In the genomic region with DNA sequence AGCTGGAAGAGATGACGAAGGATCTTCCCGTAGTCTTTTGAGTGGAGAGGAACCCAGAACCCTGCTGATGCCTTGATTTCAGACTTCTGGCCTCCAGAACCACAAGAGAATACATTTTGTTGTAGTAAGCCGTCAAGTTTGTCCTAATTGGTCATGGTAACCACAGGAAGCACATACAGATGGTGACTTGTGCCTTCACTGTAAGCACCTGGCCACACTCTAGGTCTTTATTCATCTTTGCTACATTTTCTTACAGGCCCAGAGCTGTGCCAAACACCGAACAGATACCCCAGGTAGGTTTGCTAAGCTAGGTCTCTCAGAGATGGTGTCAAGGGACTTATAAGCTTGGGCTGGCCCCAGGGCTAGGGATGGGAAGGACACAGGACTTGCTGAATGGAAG, we compare ENCODE assay signal across 2 cellular contexts.
TF ChIP-seq lines count a peak whose summit lies in the region.

No MANE protein-coding gene starts in this region.

TF ChIP-seq in SK-N-SH treated with all-trans-retinoic acid at 6 μM for 48 hours, 23 proteins besides CTCF, POLR2A, EP300 and RAD21:
- TF ChIP-seq ZFP3 (CRISPR knock-in tag; IDR thresholded peaks at IDR 0.05), result no peak
- 0 out of 2 replicates have a peak, but pooled peaks have one; percentile 14 for TF ChIP-seq GLIS3 (CRISPR knock-in tag; IDR thresholded peaks at IDR 0.05)
- TF ChIP-seq, protein P1, sequence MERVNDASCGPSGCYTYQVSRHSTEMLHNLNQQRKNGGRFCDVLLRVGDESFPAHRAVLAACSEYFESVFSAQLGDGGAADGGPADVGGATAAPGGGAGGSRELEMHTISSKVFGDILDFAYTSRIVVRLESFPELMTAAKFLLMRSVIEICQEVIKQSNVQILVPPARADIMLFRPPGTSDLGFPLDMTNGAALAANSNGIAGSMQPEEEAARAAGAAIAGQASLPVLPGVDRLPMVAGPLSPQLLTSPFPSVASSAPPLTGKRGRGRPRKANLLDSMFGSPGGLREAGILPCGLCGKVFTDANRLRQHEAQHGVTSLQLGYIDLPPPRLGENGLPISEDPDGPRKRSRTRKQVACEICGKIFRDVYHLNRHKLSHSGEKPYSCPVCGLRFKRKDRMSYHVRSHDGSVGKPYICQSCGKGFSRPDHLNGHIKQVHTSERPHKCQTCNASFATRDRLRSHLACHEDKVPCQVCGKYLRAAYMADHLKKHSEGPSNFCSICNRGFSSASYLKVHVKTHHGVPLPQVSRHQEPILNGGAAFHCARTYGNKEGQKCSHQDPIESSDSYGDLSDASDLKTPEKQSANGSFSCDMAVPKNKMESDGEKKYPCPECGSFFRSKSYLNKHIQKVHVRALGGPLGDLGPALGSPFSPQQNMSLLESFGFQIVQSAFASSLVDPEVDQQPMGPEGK (CRISPR knock-in tag; IDR thresholded peaks at IDR 0.05; ENCODE audit: borderline replicate concordance), result no peak

TF ChIP-seq in SK-N-SH, 30 proteins besides CTCF, POLR2A, EP300 and RAD21:
- TF ChIP-seq IRF3 (IDR thresholded peaks at IDR 0.05; ENCODE audit: low read depth, low read length), result no peak
- TF ChIP-seq GATA2 (CRISPR knock-in tag; IDR thresholded peaks at IDR 0.05), result no peak
- TF ChIP-seq, protein P2, sequence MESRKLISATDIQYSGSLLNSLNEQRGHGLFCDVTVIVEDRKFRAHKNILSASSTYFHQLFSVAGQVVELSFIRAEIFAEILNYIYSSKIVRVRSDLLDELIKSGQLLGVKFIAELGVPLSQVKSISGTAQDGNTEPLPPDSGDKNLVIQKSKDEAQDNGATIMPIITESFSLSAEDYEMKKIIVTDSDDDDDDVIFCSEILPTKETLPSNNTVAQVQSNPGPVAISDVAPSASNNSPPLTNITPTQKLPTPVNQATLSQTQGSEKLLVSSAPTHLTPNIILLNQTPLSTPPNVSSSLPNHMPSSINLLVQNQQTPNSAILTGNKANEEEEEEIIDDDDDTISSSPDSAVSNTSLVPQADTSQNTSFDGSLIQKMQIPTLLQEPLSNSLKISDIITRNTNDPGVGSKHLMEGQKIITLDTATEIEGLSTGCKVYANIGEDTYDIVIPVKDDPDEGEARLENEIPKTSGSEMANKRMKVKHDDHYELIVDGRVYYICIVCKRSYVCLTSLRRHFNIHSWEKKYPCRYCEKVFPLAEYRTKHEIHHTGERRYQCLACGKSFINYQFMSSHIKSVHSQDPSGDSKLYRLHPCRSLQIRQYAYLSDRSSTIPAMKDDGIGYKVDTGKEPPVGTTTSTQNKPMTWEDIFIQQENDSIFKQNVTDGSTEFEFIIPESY (IDR thresholded peaks at IDR 0.05; ENCODE audit: borderline replicate concordance, low read depth), result no peak
- TF ChIP-seq TCF12 (IDR thresholded peaks at IDR 0.05), result no peak
- no peak for TF ChIP-seq SIN3A (IDR thresholded peaks at IDR 0.05; ENCODE audit: borderline replicate concordance, low read depth, low read length)
